In the genomic region with DNA sequence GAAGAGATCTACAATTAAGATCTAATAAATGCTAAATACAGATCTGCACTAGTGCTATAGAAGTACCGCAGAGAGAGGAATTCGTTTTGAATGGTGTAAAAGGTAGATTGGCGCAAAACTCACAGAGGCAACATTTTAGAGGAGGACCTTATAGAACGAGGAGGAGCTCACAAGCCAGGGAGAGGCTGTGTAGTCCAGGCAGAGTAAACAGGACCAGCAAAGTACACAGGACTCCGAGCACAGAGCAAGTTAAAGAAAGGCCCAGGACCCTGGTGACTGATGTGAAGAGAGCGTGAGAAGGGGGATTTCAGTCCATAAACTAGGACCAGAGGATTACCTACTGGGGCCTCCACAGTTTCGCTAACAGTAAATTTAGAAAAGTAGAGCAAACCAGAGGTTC, we compare ENCODE assay signal across 21 cellular contexts.
"Had no signal": no experiment of that assay in that cellular context is flagged by ENCODE, and none has a peak within 500 bp of the region (broad histone marks: within the 10 kb centered on the region; RNA-seq: fewer than 3 reads in every experiment).

No MANE protein-coding gene starts in this region.

- ATAC-seq: Panc1, PC-3, SK-N-SH treated with all-trans-retinoic acid at 6 μM for 48 hours had no signal

- DNase-seq: KBM-7, MV-4-11, NCI-H1048, NCI-H1105, NCI-H1417, NCI-H1436 treated with DMSO at 0.1 percent for 48 hours, NCI-H1694, NCI-H187 treated with DMSO at 0.1 percent for 48 hours, NCI-H2081, NCI-H2107, NCI-H2227 treated with DMSO at 0.1 percent for 48 hours, NCI-H524, NCI-H69, NCI-H774, PC-3, SHP77 had no signal

- FAIRE-seq: HTR-8/SVneo had no signal

- H3K27ac ChIP-seq: HL-60, RWPE1 had no signal
